Comparison of ENCODE assay signal across 1 cellular context in genomic region chr5:140690376-140690932, GRCh38.
TF ChIP-seq lines count a peak whose summit lies in the region.

No MANE protein-coding gene starts in this region.

TF ChIP-seq in GM12878, 131 proteins besides CTCF, POLR2A, EP300 and RAD21:
- no peak for TF ChIP-seq ZNF384 (IDR thresholded peaks at IDR 0.05; ENCODE audit: borderline replicate concordance, low read depth, low read length)
- TF ChIP-seq RAD51 (IDR thresholded peaks at IDR 0.05), result no peak
- TF ChIP-seq ZNF274 (IDR thresholded peaks at IDR 0.05; ENCODE audit: insufficient read depth, insufficient read length), result no peak
- TF ChIP-seq E4F1 (IDR thresholded peaks at IDR 0.05; ENCODE audit: borderline replicate concordance, partially characterized antibody), result no peak
- TF ChIP-seq ZSCAN29 (IDR thresholded peaks at IDR 0.05), result no peak
- TF ChIP-seq MEF2A (IDR thresholded peaks at IDR 0.05; ENCODE audit: insufficient read depth, low read depth, low read length), result no peak
- TF ChIP-seq ZNF622 (IDR thresholded peaks at IDR 0.05), result no peak
